ENCODE assay signal across 17 cellular contexts in genomic region chr7:13024323-13024722, GRCh38.
"Had no signal": no experiment of that assay in that cellular context is flagged by ENCODE, and none has a peak within 500 bp of the region (broad histone marks: within the 10 kb centered on the region; RNA-seq: fewer than 3 reads in every experiment).

No MANE protein-coding gene starts in this region.

- H3K27ac ChIP-seq: hepatocyte, pancreas, tibial artery had no signal

- H3K4me1 Mint-ChIP-seq: activated naive CD8-positive, alpha-beta T cell treated with anti-CD3 and anti-CD28 coated beads, Interleukin-2, amount 50 U/mL, for 24 hours; naive B cell; stimulated activated memory B cell treated with anti-CD40 and anti-IgM and Interleukin-4, amounts not matched to agents 10 μg/mL and 1 μg/mL and 100 μg/mL, for 72 hours had no signal

- H3K4me3 Mint-ChIP-seq: activated naive CD4-positive, alpha-beta T cell treated with anti-CD3 and anti-CD28 coated beads for 36 hours; activated naive CD8-positive, alpha-beta T cell treated with anti-CD3 and anti-CD28 coated beads, Interleukin-2, amount 50 U/mL, for 24 hours; naive B cell; stimulated activated memory B cell treated with anti-CD40 and anti-IgM and Interleukin-4, amounts not matched to agents 10 μg/mL and 1 μg/mL and 100 μg/mL, for 72 hours had no signal

- DNase-seq: activated CD4-positive, alpha-beta T cell treated with anti-CD3 and anti-CD28 coated beads for 1 hour; activated CD4-positive, alpha-beta T cell treated with anti-CD3 and anti-CD28 coated beads, Interleukin-2, amount 50 U/mL, for 48 hours; activated naive CD4-positive, alpha-beta T cell treated with anti-CD3 and anti-CD28 coated beads for 36 hours; activated naive CD8-positive, alpha-beta T cell treated with anti-CD3 and anti-CD28 coated beads, Interleukin-2, amount 50 U/mL, for 24 hours; aorta; esophagus squamous epithelium; islet precursor cell; naive B cell; pancreas; stimulated activated CD4-positive, alpha-beta T cell treated with anti-CD3 and anti-CD28 coated beads, Interleukin-2, amount 100 ng/mL, for 48 hours; tibial artery had no signal

- H3K36me3 Mint-ChIP-seq: naive B cell; stimulated activated memory B cell treated with anti-CD40 and anti-IgM and Interleukin-4, amounts not matched to agents 10 μg/mL and 1 μg/mL and 100 μg/mL, for 72 hours had no signal

- H3K4me3 ChIP-seq: esophagus squamous epithelium, hepatocyte, pancreas, tibial artery had no signal

- H3K27me3 Mint-ChIP-seq: stimulated activated memory B cell treated with anti-CD40 and anti-IgM and Interleukin-4, amounts not matched to agents 10 μg/mL and 1 μg/mL and 100 μg/mL, for 72 hours had no signal

- H3K9me3 Mint-ChIP-seq: activated naive CD4-positive, alpha-beta T cell treated with anti-CD3 and anti-CD28 coated beads for 36 hours; activated naive CD8-positive, alpha-beta T cell treated with anti-CD3 and anti-CD28 coated beads, Interleukin-2, amount 50 U/mL, for 24 hours; activated T-helper 2 cell treated with anti-CD3 and anti-CD28 coated beads, Interferon-gamma antibody, Interleukin-2, Interleukin-4, amounts not matched to agents 10 μg/mL and 5 μg/mL and 100 μg/mL, durations not matched to agents 14 hours and 24 hours and 36 hours; stimulated activated memory B cell treated with anti-CD40 and anti-IgM and Interleukin-4, amounts not matched to agents 10 μg/mL and 1 μg/mL and 100 μg/mL, for 72 hours had no signal

- ATAC-seq: activated naive CD8-positive, alpha-beta T cell treated with anti-CD3 and anti-CD28 coated beads, Interleukin-2, amount 50 U/mL, for 24 hours; left lobe of liver; pancreas; stimulated activated memory B cell treated with anti-CD40 and anti-IgM and Interleukin-4, amounts not matched to agents 10 μg/mL and 1 μg/mL and 100 μg/mL, for 72 hours had no signal

- H3K27ac Mint-ChIP-seq: activated naive CD4-positive, alpha-beta T cell treated with anti-CD3 and anti-CD28 coated beads for 36 hours; activated naive CD8-positive, alpha-beta T cell treated with anti-CD3 and anti-CD28 coated beads, Interleukin-2, amount 50 U/mL, for 24 hours; activated T-helper 2 cell treated with anti-CD3 and anti-CD28 coated beads, Interferon-gamma antibody, Interleukin-2, Interleukin-4, amounts not matched to agents 10 μg/mL and 5 μg/mL and 100 μg/mL, durations not matched to agents 14 hours and 24 hours and 36 hours; naive B cell; stimulated activated memory B cell treated with anti-CD40 and anti-IgM and Interleukin-4, amounts not matched to agents 10 μg/mL and 1 μg/mL and 100 μg/mL, for 72 hours had no signal

- FAIRE-seq: endometrium, pancreas, urothelium cell line had no signal
